ENCODE assay signal across 8 cellular contexts in genomic region chr1:29202584-29203340, GRCh38. TPM values are rescaled to one million over a fixed set of nuclear protein-coding genes. Genes with fewer than 3 reads are reported as not detected.
DNase-seq lines count a peak whose midpoint lies in the region; ATAC-seq and TF ChIP-seq lines count a peak whose summit lies in the region.

No MANE protein-coding gene starts in this region.

- H3K4me3 ChIP-seq in BLaER1 treated with 17β-estradiol and CSF1 and Interleukin-3, amounts not matched to agents 10 nM and 100 nM = no peak overlapping the region
- H3K4me3 ChIP-seq in MM.1S (ENCODE audit: low read length) (no peak overlapping the region), fibroblast of villous mesenchyme (ENCODE audit: low read depth, low read length) (no peak overlapping the region), neural progenitor cell (no peak overlapping the region)

- no peaks in the 10 kb centered on the region for H3K9me3 Mint-ChIP-seq in neural progenitor cell
- no peaks in the 10 kb centered on the region for H3K9me3 Mint-ChIP-seq in stimulated activated naive CD8-positive, alpha-beta T cell treated with anti-CD3 and anti-CD28 coated beads, Interleukin-15, amount 100 ng/mL, for 72 hours

- H3K79me2 ChIP-seq in MM.1S (ENCODE audit: low read length) (no peaks in the 10 kb centered on the region), neural progenitor cell (ENCODE audit: low read depth) (no peaks in the 10 kb centered on the region)

- no peaks in the 10 kb centered on the region for H3K27me3 ChIP-seq in BLaER1 treated with 17β-estradiol and CSF1 and Interleukin-3, amounts not matched to agents 10 nM and 100 nM
- H3K27me3 ChIP-seq in MM.1S (replicated peaks; ENCODE audit: insufficient read depth, low read length) (no peaks in the 10 kb centered on the region), neural progenitor cell (no peaks in the 10 kb centered on the region)

- peaks cover 9 to 24% (median 13%) of the 10 kb centered on the region in 10 experiments; a peak in 18 of 20 replicates for H3K4me1 ChIP-seq in BLaER1 treated with 17β-estradiol and CSF1 and Interleukin-3, amounts not matched to agents 10 nM and 100 nM
- H3K4me1 ChIP-seq in MM.1S (ENCODE audit: low read length) (peaks cover 8% of the 10 kb centered on the region), neural progenitor cell (no peaks in the 10 kb centered on the region)

- H3K9me2 ChIP-seq in MM.1S (replicated peaks; ENCODE audit: insufficient read depth, low read length) = no peaks in the 10 kb centered on the region

- H3K27me3 Mint-ChIP-seq in neural progenitor cell (ENCODE audit: insufficient read depth, low read depth) = no peaks in the 10 kb centered on the region
- no peaks in the 10 kb centered on the region for H3K27me3 Mint-ChIP-seq in stimulated activated naive CD8-positive, alpha-beta T cell treated with anti-CD3 and anti-CD28 coated beads, Interleukin-15, amount 100 ng/mL, for 72 hours

- H3F3A ChIP-seq in MM.1S (ENCODE audit: insufficient read depth, low read length) (no peaks in the 10 kb centered on the region), neural progenitor cell (ENCODE audit: low read depth) (no peaks in the 10 kb centered on the region)

- H3K9me3 ChIP-seq in BLaER1 treated with 17β-estradiol and CSF1 and Interleukin-3, amounts not matched to agents 10 nM and 100 nM (replicated peaks in 1 of 11) = no peaks in the 10 kb centered on the region
- no peaks in the 10 kb centered on the region for H3K9me3 ChIP-seq in MM.1S (replicated peaks; ENCODE audit: insufficient read depth, low read length)
- H3K9me3 ChIP-seq in neural progenitor cell (ENCODE audit: low read depth) = no peaks in the 10 kb centered on the region

- H3K27ac ChIP-seq in BLaER1 treated with 17β-estradiol and CSF1 and Interleukin-3, amounts not matched to agents 10 nM and 100 nM = peak overlapping the region in 10 of 11 experiments; percentile 1 to 87 (median 66); a peak in 18 of 22 replicates
- H3K27ac ChIP-seq in MM.1S (ENCODE audit: low read length) (peak overlapping the region; percentile 53), neural progenitor cell (no peak overlapping the region)

- H2AFZ ChIP-seq in MM.1S (ENCODE audit: low read length) (peak overlapping the region; percentile 48), neural progenitor cell (replicated peaks) (no peak overlapping the region)

- H3K4me3 Mint-ChIP-seq in neural progenitor cell = no peak overlapping the region
- no peak overlapping the region for H3K4me3 Mint-ChIP-seq in stimulated activated naive CD8-positive, alpha-beta T cell treated with anti-CD3 and anti-CD28 coated beads, Interleukin-15, amount 100 ng/mL, for 72 hours

- H3K36me3 ChIP-seq in BLaER1 treated with 17β-estradiol and CSF1 and Interleukin-3, amounts not matched to agents 10 nM and 100 nM = peaks cover 52 to 94% (median 82%) of the 10 kb centered on the region in 11 experiments
- H3K36me3 ChIP-seq in MM.1S (replicated peaks; ENCODE audit: insufficient read depth, low read length) (no peaks in the 10 kb centered on the region), neural progenitor cell (no peaks in the 10 kb centered on the region)

- TF ChIP-seq CTCF in MM.1S (IDR thresholded peaks at IDR 0.05; ENCODE audit: low read length) (peak; percentile 97), fibroblast of villous mesenchyme (IDR thresholded peaks at IDR 0.05; ENCODE audit: insufficient read depth, low read depth, low read length) (peak; percentile 97), neural progenitor cell (IDR thresholded peaks at IDR 0.05) (peak; percentile 99)

- no peak overlapping the region for H3K27ac Mint-ChIP-seq in neural progenitor cell
- no peak overlapping the region for H3K27ac Mint-ChIP-seq in stimulated activated naive CD8-positive, alpha-beta T cell treated with anti-CD3 and anti-CD28 coated beads, Interleukin-15, amount 100 ng/mL, for 72 hours

- H3K4me1 Mint-ChIP-seq in neural progenitor cell = peaks cover 11% of the 10 kb centered on the region
- peaks cover 18% of the 10 kb centered on the region for H3K4me1 Mint-ChIP-seq in stimulated activated naive CD8-positive, alpha-beta T cell treated with anti-CD3 and anti-CD28 coated beads, Interleukin-15, amount 100 ng/mL, for 72 hours

- H3K9ac ChIP-seq in BLaER1 treated with 17β-estradiol and CSF1 and Interleukin-3, amounts not matched to agents 10 nM and 100 nM = peak overlapping the region in 10 of 11 experiments; percentile 12 to 67 (median 44); a peak in 12 of 22 replicates
- peak overlapping the region; percentile 23; the same call in 1 of the 2 replicates for H3K9ac ChIP-seq in MM.1S (ENCODE audit: low read length)
- no peak overlapping the region for H3K9ac ChIP-seq in neural progenitor cell

- H4K20me1 ChIP-seq in BLaER1 treated with 17β-estradiol and CSF1 and Interleukin-3, amounts not matched to agents 10 nM and 100 nM = peaks cover 0 to 12% (median 4%) of the 10 kb centered on the region in 11 experiments; a peak in 7 of 22 replicates
- H4K20me1 ChIP-seq in MM.1S (ENCODE audit: insufficient read depth, low read length) (no peaks in the 10 kb centered on the region), neural progenitor cell (ENCODE audit: low read depth) (peaks cover 12% of the 10 kb centered on the region)

- peaks cover 8% of the 10 kb centered on the region for H3K36me3 Mint-ChIP-seq in neural progenitor cell

- ATAC-seq in GM21447 (IDR thresholded peaks at IDR 0.05; ENCODE audit: unreplicated experiment) = peak; percentile 77
- ATAC-seq in stimulated activated naive CD8-positive, alpha-beta T cell treated with anti-CD3 and anti-CD28 coated beads, Interleukin-15, amount 100 ng/mL, for 72 hours = peak; percentile 95

- peak; percentile 91 for DNase-seq in MM.1S
- peak; percentile 88 to 94 for DNase-seq in SHP77 (lab: John Stamatoyannopoulos, UW)
- peak; percentile 86 for DNase-seq in activated T-helper 9 cell treated with anti-CD3 and anti-CD28 coated beads, Interleukin-2, amount 50 U/mL, for 16 hours (ENCODE audit: low read depth)
- peak; percentile 98 for DNase-seq in fibroblast of villous mesenchyme (ENCODE audit: low read depth)
- peak; percentile 96 for DNase-seq in neural progenitor cell (ENCODE audit: low spot score)
- DNase-seq in stimulated activated naive CD8-positive, alpha-beta T cell treated with anti-CD3 and anti-CD28 coated beads, Interleukin-15, amount 100 ng/mL, for 72 hours = peak; percentile 85

- peak overlapping the region in 9 of 11 experiments; percentile 14 to 84 (median 66); a peak in 14 of 22 replicates for H3K4me2 ChIP-seq in BLaER1 treated with 17β-estradiol and CSF1 and Interleukin-3, amounts not matched to agents 10 nM and 100 nM
- H3K4me2 ChIP-seq in MM.1S (ENCODE audit: low read depth, low read length) = peak overlapping the region; percentile 32
- H3K4me2 ChIP-seq in neural progenitor cell = no peak overlapping the region

RNA-seq across cellular contexts. Expression of gene SRSF4, which starts 21.1 kb away (rescaled TPM):
- total RNA-seq in fibroblast of villous mesenchyme (33.5 and 44.0 TPM in 2 replicates), neural progenitor cell (ENCODE audit: low replicate concordance) (73.2 and 82.2 TPM in 2 replicates)

RNA-seq across cellular contexts. Expression of gene MECR, which starts 28.0 kb away (rescaled TPM):
- total RNA-seq in fibroblast of villous mesenchyme (22.5 and 28.0 TPM in 2 replicates), neural progenitor cell (ENCODE audit: low replicate concordance) (11.7 and 22.0 TPM in 2 replicates)

RNA-seq across cellular contexts. Expression of gene PTPRU, which starts 33.6 kb away (rescaled TPM):
- total RNA-seq in fibroblast of villous mesenchyme = 5.5 and 6.9 TPM in 2 replicates
- 29.5 and 68.9 TPM in 2 replicates for total RNA-seq in neural progenitor cell (ENCODE audit: low replicate concordance)
